24 cellular contexts compared by ENCODE assay signal in the genomic region with DNA sequence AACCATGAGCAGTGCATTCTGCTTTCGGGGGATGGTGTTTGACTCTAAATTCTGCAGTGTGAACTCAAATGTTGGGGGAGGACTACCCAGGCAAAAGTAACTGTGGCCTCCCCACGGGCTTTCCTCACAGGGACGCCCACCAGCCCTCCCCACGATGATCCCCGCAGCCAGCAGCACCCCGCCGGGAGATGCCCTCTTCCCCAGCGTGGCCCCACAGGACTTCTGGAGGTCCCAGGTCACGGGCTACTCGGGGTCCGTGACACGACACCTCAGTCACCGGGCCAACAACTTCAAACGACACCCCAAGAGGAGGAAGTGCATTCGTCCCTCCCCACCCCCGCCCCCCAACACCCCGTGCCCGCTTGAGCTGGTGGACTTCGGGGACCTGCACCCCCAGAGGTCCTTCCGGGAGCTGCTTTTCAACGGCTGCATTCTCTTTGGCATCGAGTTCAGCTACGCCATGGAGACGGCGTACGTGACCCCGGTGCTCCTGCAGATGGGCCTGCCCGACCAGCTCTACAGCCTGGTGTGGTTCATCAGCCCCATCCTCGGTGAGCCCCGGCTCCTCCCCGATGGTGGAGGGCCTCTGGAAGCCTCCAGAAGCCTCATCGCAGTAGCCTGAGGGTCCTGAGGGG.
"Had no signal": no experiment of that assay in that cellular context is flagged by ENCODE, and none has a peak within 500 bp of the region (broad histone marks: within the 10 kb centered on the region; RNA-seq: fewer than 3 reads in every experiment).

No MANE protein-coding gene starts in this region.

- H3K9me3 ChIP-seq: body of pancreas, left lung, ovary, prostate gland, sigmoid colon had no signal

- H3K27ac ChIP-seq: body of pancreas, left lung, ovary, prostate gland, sigmoid colon had no signal

- H3K27me3 ChIP-seq: body of pancreas, ovary, sigmoid colon had no signal

- ATAC-seq: activated CD4-positive, alpha-beta T cell treated with anti-CD3 and anti-CD28 coated beads for 36 hours; activated CD8-positive, alpha-beta memory T cell treated with anti-CD3 and anti-CD28 coated beads, Interleukin-2, amount 10 ng/mL, durations not matched to agents 7 days and 5 days; activated CD8-positive, alpha-beta T cell treated with anti-CD3 and anti-CD28 coated beads, Interleukin-2, amount 10 ng/mL, durations not matched to agents 7 days and 5 days; activated naive CD4-positive, alpha-beta T cell treated with anti-CD3 and anti-CD28 coated beads, Interleukin-2, amount 50 U/mL, for 72 hours; effector memory CD8-positive, alpha-beta T cell; left lung had no signal

- H3K36me3 ChIP-seq: left lung, ovary, prostate gland had no signal

- DNase-seq: activated CD4-positive, alpha-beta T cell treated with anti-CD3 and anti-CD28 coated beads for 36 hours; activated CD4-positive, CD25-positive, alpha-beta regulatory T cell; activated CD8-positive, alpha-beta memory T cell treated with anti-CD3 and anti-CD28 coated beads, Interleukin-2, amount 10 ng/mL, durations not matched to agents 7 days and 5 days; activated CD8-positive, alpha-beta T cell treated with anti-CD3 and anti-CD28 coated beads, Interleukin-2, amount 10 ng/mL, durations not matched to agents 7 days and 5 days; activated naive CD4-positive, alpha-beta T cell; activated T-cell treated with anti-CD3 and anti-CD28 coated beads, Interleukin-2, amount 50 U/mL, for 48 hours; body of pancreas; cortex of kidney; effector memory CD8-positive, alpha-beta T cell; foreskin fibroblast; kidney glomerular epithelial cell; left lung; mammary epithelial cell; naive B cell; nephron progenitor cell; retina; sigmoid colon; small intestine; stimulated activated naive CD4-positive, alpha-beta T cell treated with Interleukin-2 at 50 U/mL for 16 hours; T-helper 1 cell; trophoblast cell had no signal

- H3K4me1 ChIP-seq: body of pancreas, left lung, prostate gland, sigmoid colon had no signal

- H3K4me3 ChIP-seq: body of pancreas, left lung, ovary, prostate gland, sigmoid colon had no signal
